ENCODE assay signal across 12 cellular contexts in the genomic region with DNA sequence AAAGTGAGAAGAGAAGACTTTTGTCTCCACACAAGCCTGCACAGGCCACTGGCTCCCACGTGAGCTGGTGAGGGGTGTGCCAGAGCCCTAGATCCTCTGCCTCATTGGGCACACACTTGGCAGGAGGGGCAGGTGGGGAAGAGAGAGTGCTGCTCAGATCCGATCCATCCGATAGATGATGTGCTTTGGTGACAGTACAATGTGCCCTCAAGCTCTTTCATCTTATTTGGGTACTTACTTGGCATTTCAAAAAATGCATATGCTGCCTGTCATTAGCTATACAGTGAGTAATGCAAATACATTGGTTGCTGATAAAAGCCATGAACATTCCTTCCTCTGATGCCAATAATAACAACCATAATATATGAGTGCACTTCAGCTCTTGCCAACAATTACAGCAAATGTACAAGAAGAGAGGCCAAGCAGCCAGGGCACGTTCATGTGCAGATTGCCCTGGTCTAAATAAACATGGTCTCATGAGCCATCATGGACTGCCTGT.
DNase-seq lines count a peak whose midpoint lies in the region; ATAC-seq, FAIRE-seq and TF ChIP-seq lines count a peak whose summit lies in the region.
"Had no signal": no experiment of that assay in that cellular context is flagged by ENCODE, and none has a peak within 500 bp of the region (broad histone marks: within the 10 kb centered on the region; RNA-seq: fewer than 3 reads in every experiment).

No MANE protein-coding gene starts in this region.

- no TSS peak for BruUV-seq in OCI-LY7 (replicated peaks; lab: Mats Ljungman, UMichigan)

- H3K27me3 ChIP-seq in astrocyte (ENCODE audit: insufficient read depth, low read length) (no peaks in the 10 kb centered on the region), foreskin keratinocyte (no peaks in the 10 kb centered on the region), smooth muscle cell (ENCODE audit: low read depth) (no peaks in the 10 kb centered on the region), testis (no peaks in the 10 kb centered on the region)
- H3K27me3 ChIP-seq: cardiac muscle cell, heart left ventricle had no signal

- POLR2A ChIA-PET in OCI-LY7 (lab: Charles Lee), result no interaction called here

- TF ChIP-seq CTCF in astrocyte (IDR thresholded peaks at IDR 0.05; ENCODE audit: insufficient read depth, low read depth, low read length) (no peak), foreskin keratinocyte (conservative IDR thresholded peaks at IDR 0.05) (no peak), smooth muscle cell (IDR thresholded peaks at IDR 0.05; ENCODE audit: borderline replicate concordance, insufficient read depth, poor library complexity, severe bottlenecking) (no peak), OCI-LY7 (conservative IDR thresholded peaks at IDR 0.05; ENCODE audit: low read length) (no peak), testis (IDR thresholded peaks at IDR 0.05) (no peak)

- H3K79me2 ChIP-seq in astrocyte (ENCODE audit: insufficient read depth, low read length) (no peaks in the 10 kb centered on the region), smooth muscle cell (ENCODE audit: low read depth) (no peaks in the 10 kb centered on the region), OCI-LY7 (ENCODE audit: insufficient read depth, low read depth, low read length) (no peaks in the 10 kb centered on the region)

- no peaks in the 10 kb centered on the region for H3K9me3 ChIP-seq in astrocyte (ENCODE audit: insufficient read depth, low read depth, low read length)
- no peaks in the 10 kb centered on the region for H3K9me3 ChIP-seq in smooth muscle cell (replicated peaks; ENCODE audit: low read depth)
- no peaks in the 10 kb centered on the region for H3K9me3 ChIP-seq in OCI-LY7 (ENCODE audit: low read length)
- no peaks in the 10 kb centered on the region for H3K9me3 ChIP-seq in testis
- H3K9me3 ChIP-seq: heart left ventricle had no signal

- no peak for FAIRE-seq in astrocyte (lab: Jason Lieb, UNC)

- H3K9ac ChIP-seq in astrocyte (ENCODE audit: low read length) (no peak overlapping the region), smooth muscle cell (ENCODE audit: low read depth) (no peak overlapping the region)

- no peaks in the 10 kb centered on the region for H3K4me1 Mint-ChIP-seq in astrocyte (ENCODE audit: low read depth, unreplicated experiment)

- H3K9me3 Mint-ChIP-seq in astrocyte (ENCODE audit: unreplicated experiment), result peaks cover 1% of the 10 kb centered on the region

- WGBS in smooth muscle cell (ENCODE audit: low lambda C conversion rate), result 82% methylated on average over 4 of the region's 4 CpGs
- 83 to 86% methylated on average over 4 of the region's 4 CpGs for WGBS in testis, 2 donors

- H3K27ac ChIP-seq in astrocyte (ENCODE audit: low read depth, low read length), result no peak overlapping the region
- H3K27ac ChIP-seq in foreskin keratinocyte, result no peak overlapping the region
- no peak overlapping the region for H3K27ac ChIP-seq in smooth muscle cell (ENCODE audit: low read depth)
- no peak overlapping the region for H3K27ac ChIP-seq in OCI-LY7 (ENCODE audit: low read depth, low read length, poor library complexity, severe bottlenecking)
- no peak overlapping the region for H3K27ac ChIP-seq in testis
- H3K27ac ChIP-seq: cardiac muscle cell, heart left ventricle had no signal

- no peaks in the 10 kb centered on the region for H3K36me3 Mint-ChIP-seq in astrocyte (ENCODE audit: low read depth, unreplicated experiment)

- H4K20me1 ChIP-seq in astrocyte (ENCODE audit: insufficient read depth, low read length) (no peaks in the 10 kb centered on the region), smooth muscle cell (ENCODE audit: low read depth) (no peaks in the 10 kb centered on the region), OCI-LY7 (ENCODE audit: insufficient read depth, low read length) (no peaks in the 10 kb centered on the region)

- H3K27me3 Mint-ChIP-seq in astrocyte (ENCODE audit: low read depth, unreplicated experiment), result peaks cover 17% of the 10 kb centered on the region

- H3K9me2 ChIP-seq in OCI-LY7 (ENCODE audit: insufficient read depth, low read length), result no peaks in the 10 kb centered on the region

- H2AFZ ChIP-seq in astrocyte (ENCODE audit: low read depth, low read length) (no peak overlapping the region), smooth muscle cell (ENCODE audit: low read depth) (no peak overlapping the region), OCI-LY7 (ENCODE audit: low read length) (no peak overlapping the region)

- no peaks in the 10 kb centered on the region for H3F3A ChIP-seq in smooth muscle cell (ENCODE audit: low read depth)

- ATAC-seq in foreskin keratinocyte, result peak; percentile 37
- ATAC-seq: heart left ventricle had no signal

- intact Hi-C loops in OCI-LY7 (cut with micrococcal nuclease; ENCODE audit: unreplicated experiment), result no loop called here
- intact Hi-C loops in testis (cut with DNase I; ENCODE audit: low total_unique reads), result no loop called here

- H3K4me1 ChIP-seq in astrocyte (ENCODE audit: insufficient read depth, low read length) (peaks cover 17% of the 10 kb centered on the region), foreskin keratinocyte (no peaks in the 10 kb centered on the region), smooth muscle cell (ENCODE audit: low read depth) (no peaks in the 10 kb centered on the region), OCI-LY7 (ENCODE audit: insufficient read depth, low read length, poor library complexity, severe bottlenecking) (no peaks in the 10 kb centered on the region), testis (no peaks in the 10 kb centered on the region)

- H3K36me3 ChIP-seq in astrocyte (ENCODE audit: insufficient read depth, low read length), result no peaks in the 10 kb centered on the region
- no peaks in the 10 kb centered on the region for H3K36me3 ChIP-seq in smooth muscle cell (ENCODE audit: low read depth)
- no peaks in the 10 kb centered on the region for H3K36me3 ChIP-seq in OCI-LY7 (ENCODE audit: insufficient read depth, low read length)
- no peaks in the 10 kb centered on the region for H3K36me3 ChIP-seq in testis (ENCODE audit: low read depth, missing control alignments)
- H3K36me3 ChIP-seq: cardiac muscle cell, heart left ventricle had no signal

- no peak overlapping the region for H3K27ac Mint-ChIP-seq in astrocyte (ENCODE audit: unreplicated experiment)

- DNase-seq in DMS153 (lab: John Stamatoyannopoulos, UW) (peak; percentile 50), NCI-H2029 (lab: John Stamatoyannopoulos, UW) (peak; percentile 1), astrocyte (ENCODE audit: low read depth) (peak; percentile 71), foreskin keratinocyte (peak; percentile 15 to 54), smooth muscle cell (lab: John Stamatoyannopoulos, UW; ENCODE audit: unreplicated experiment) (no peak), OCI-LY7 (ENCODE audit: low spot score) (no peak), testis (no peak)
- no peak for DNase-seq in effector CD4-positive, alpha-beta T cell
- DNase-seq: heart left ventricle; occipital lobe; stimulated activated CD4-positive, alpha-beta T cell treated with anti-CD3 and anti-CD28 coated beads, Interleukin-4, amount 100 ng/mL, for 1 hour had no signal

- no peak for TF ChIP-seq POLR2A in testis (IDR thresholded peaks at IDR 0.05)

- CTCF ChIA-PET in OCI-LY7 (lab: Charles Lee; ENCODE audit: unreplicated experiment), result no interaction called here

- H3K4me3 Mint-ChIP-seq in astrocyte (ENCODE audit: unreplicated experiment), result no peak overlapping the region

- H3K4me2 ChIP-seq in astrocyte (ENCODE audit: low read length) (peak overlapping the region; percentile 32), smooth muscle cell (no peak overlapping the region), OCI-LY7 (ENCODE audit: low read length) (no peak overlapping the region)

- no peak overlapping the region for H3K4me3 ChIP-seq in astrocyte (ENCODE audit: insufficient read depth, low read depth, low read length)
- no peak overlapping the region for H3K4me3 ChIP-seq in smooth muscle cell
- H3K4me3 ChIP-seq in OCI-LY7 (ENCODE audit: low read depth, low read length, poor library complexity, severe bottlenecking), result no peak overlapping the region
- no peak overlapping the region for H3K4me3 ChIP-seq in testis
- H3K4me3 ChIP-seq: cardiac muscle cell, heart left ventricle had no signal

Comparison
In these comparisons a context has a peak if more than half of its experiments do, and no peak if none do; other contexts are left out.
1. DNase-seq: peak in DMS153 (single experiment), NCI-H2029 (single experiment), astrocyte (single experiment) and foreskin keratinocyte (2 of 2); none in smooth muscle cell (single experiment), effector CD4-positive, alpha-beta T cell (single experiment), OCI-LY7 (single experiment) and testis (single experiment).